In the genomic region with DNA sequence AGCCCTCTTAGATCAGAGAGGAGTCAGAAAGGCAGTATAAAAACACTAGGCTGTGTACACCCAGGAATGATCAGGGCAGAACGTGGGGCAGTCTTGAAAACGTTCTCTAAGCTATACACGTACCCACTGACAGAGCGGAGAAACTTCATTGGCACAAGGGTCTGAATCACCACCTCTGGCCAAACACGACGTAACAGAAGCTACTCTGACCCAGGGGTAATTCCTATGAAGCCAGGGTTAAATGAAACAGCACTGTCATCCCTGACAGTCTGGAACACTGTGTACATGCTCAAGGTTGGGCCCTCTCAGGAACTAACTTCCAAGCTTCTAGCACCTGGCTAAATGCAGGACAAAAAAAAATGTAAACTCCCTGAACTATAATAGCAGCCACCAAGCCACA, we compare ENCODE assay signal across 20 cellular contexts.
"Had no signal": no experiment of that assay in that cellular context is flagged by ENCODE, and none has a peak within 500 bp of the region (broad histone marks: within the 10 kb centered on the region; RNA-seq: fewer than 3 reads in every experiment).

No MANE protein-coding gene starts in this region.

- H3K27me3 ChIP-seq: esophagus squamous epithelium, gastroesophageal sphincter, tibial nerve had no signal

- DNase-seq: activated CD4-positive, alpha-beta memory T cell treated with anti-CD3 and anti-CD28 coated beads, Interleukin-2, amount 10 ng/mL, durations not matched to agents 7 days and 5 days; activated CD4-positive, alpha-beta T cell treated with anti-CD3 and anti-CD28 coated beads, Interleukin-2, amount 10 ng/mL, durations not matched to agents 24 days and 14 days; activated effector memory CD4-positive, alpha-beta T cell treated with anti-CD3 and anti-CD28 coated beads, Interleukin-2, amount 50 U/mL, for 16 hours; activated naive CD4-positive, alpha-beta T cell treated with anti-CD3 and anti-CD28 coated beads, Interleukin-2, amount 50 U/mL, for 16 hours; activated naive CD8-positive, alpha-beta T cell treated with anti-CD3 and anti-CD28 coated beads, Interleukin-2, amount 50 U/mL, for 24 hours; aorta; caudate nucleus; esophagus squamous epithelium; head of caudate nucleus; left colon; naive B cell; posterior cingulate gyrus; retina; stimulated activated CD4-positive, alpha-beta T cell treated with anti-CD3 and anti-CD28 coated beads, Interleukin-12 subunit alpha, Interleukin-12 subunit beta, amount 100 ng/mL, for 4 hours; substantia nigra had no signal

- H3K9me3 ChIP-seq: esophagus squamous epithelium, gastroesophageal sphincter had no signal

- H3K36me3 ChIP-seq: esophagus squamous epithelium had no signal

- H3K4me3 ChIP-seq: esophagus squamous epithelium, gastroesophageal sphincter, lung, tibial nerve had no signal

- ATAC-seq: activated CD4-positive, CD25-positive, alpha-beta regulatory T cell treated with anti-CD3 and anti-CD28 coated beads, Interleukin-2, amount 50 U/mL, for 24 hours; activated naive CD8-positive, alpha-beta T cell treated with anti-CD3 and anti-CD28 coated beads, Interleukin-2, amount 50 U/mL, for 24 hours; gastroesophageal sphincter; left colon had no signal

- H3K27ac ChIP-seq: esophagus squamous epithelium, gastroesophageal sphincter, tibial nerve, VCaP had no signal
